11 cellular contexts compared by ENCODE assay signal in genomic region chr10:34581871-34582532, GRCh38.
DNase-seq lines count a peak whose midpoint lies in the region; ATAC-seq, FAIRE-seq and TF ChIP-seq lines count a peak whose summit lies in the region.
"Had no signal": no experiment of that assay in that cellular context is flagged by ENCODE, and none has a peak within 500 bp of the region (broad histone marks: within the 10 kb centered on the region; RNA-seq: fewer than 3 reads in every experiment).

No MANE protein-coding gene starts in this region.

- no peak overlapping the region for H2AFZ ChIP-seq in HepG2 (ENCODE audit: low read length)
- H2AFZ ChIP-seq in Karpas-422 (ENCODE audit: low read length), result no peak overlapping the region

- H3K9ac ChIP-seq in HepG2 (ENCODE audit: insufficient read depth, low read depth, low read length) (no peak overlapping the region), Karpas-422 (ENCODE audit: low read length) (no peak overlapping the region)

- H3K27ac ChIP-seq in HepG2 (ENCODE audit: extremely low read length, insufficient read depth, low read length) (no peak overlapping the region), right lobe of liver (no peak overlapping the region), foreskin keratinocyte (peak overlapping the region; percentile 55), uterus (peak overlapping the region; percentile 10 to 16), Karpas-422 (ENCODE audit: low read length) (no peak overlapping the region), testis (no peak overlapping the region)
- H3K27ac ChIP-seq: colonic mucosa, left ventricle myocardium inferior had no signal

- no peak for FAIRE-seq in HepG2 (lab: Jason Lieb, UNC)

- intact Hi-C loops in HepG2 (cut with micrococcal nuclease; ENCODE audit: unreplicated experiment), result no loop called here
- intact Hi-C loops in right lobe of liver (cut with DNase I), result no loop called here
- intact Hi-C loops in uterus (cut with DNase I; ENCODE audit: low total_unique reads), result no loop called here
- intact Hi-C loops in posterior vena cava (cut with DNase I), result no loop called here
- intact Hi-C loops in testis (cut with DNase I; ENCODE audit: low total_unique reads), result no loop called here

- H3K4me1 ChIP-seq in HepG2 (ENCODE audit: insufficient read depth, low read length) (no peaks in the 10 kb centered on the region), right lobe of liver (peaks cover 0 to 29% (median 2%) of the 10 kb centered on the region in 4 donors), foreskin keratinocyte (peaks cover 58% of the 10 kb centered on the region), uterus (peaks cover 0 to 3% of the 10 kb centered on the region in 2 donors), Karpas-422 (ENCODE audit: low read length) (no peaks in the 10 kb centered on the region), testis (no peaks in the 10 kb centered on the region)
- H3K4me1 ChIP-seq: colonic mucosa had no signal

- no peaks in the 10 kb centered on the region for H3K27me3 ChIP-seq in HepG2 (ENCODE audit: control insufficient read depth in 1 of 2, insufficient read depth in 2 of 2, low read length in 2 of 2)
- no peaks in the 10 kb centered on the region for H3K27me3 ChIP-seq in right lobe of liver
- H3K27me3 ChIP-seq in foreskin keratinocyte, result no peaks in the 10 kb centered on the region
- no peaks in the 10 kb centered on the region for H3K27me3 ChIP-seq in uterus
- H3K27me3 ChIP-seq in Karpas-422 (ENCODE audit: low read length), result no peaks in the 10 kb centered on the region
- H3K27me3 ChIP-seq in testis, result no peaks in the 10 kb centered on the region
- H3K27me3 ChIP-seq: colonic mucosa had no signal

- no peaks in the 10 kb centered on the region for H3K9me3 ChIP-seq in HepG2 (ENCODE audit: low read length)
- no peaks in the 10 kb centered on the region for H3K9me3 ChIP-seq in right lobe of liver
- H3K9me3 ChIP-seq in uterus, result no peaks in the 10 kb centered on the region
- no peaks in the 10 kb centered on the region for H3K9me3 ChIP-seq in Karpas-422 (ENCODE audit: low read length)
- H3K9me3 ChIP-seq in testis, result no peaks in the 10 kb centered on the region
- H3K9me3 ChIP-seq: colonic mucosa, left ventricle myocardium inferior had no signal

- no peak for TF ChIP-seq RAD21 in HepG2 (CRISPR knock-in tag; IDR thresholded peaks at IDR 0.05)

- H4K20me1 ChIP-seq in HepG2 (ENCODE audit: insufficient read depth, low read length), result 0 out of 2 replicates have a peak, but pooled peaks cover 5% of the 10 kb centered on the region
- no peaks in the 10 kb centered on the region for H4K20me1 ChIP-seq in Karpas-422 (ENCODE audit: insufficient read depth, low read depth, low read length)

- TF ChIP-seq POLR2A in HepG2 (IDR thresholded peaks at IDR 0.05; ENCODE audit: insufficient read depth in 1 of 2, low read depth in 2 of 2, low read length in 2 of 2), result no peak
- TF ChIP-seq POLR2A in right lobe of liver (IDR thresholded peaks at IDR 0.05), result no peak
- TF ChIP-seq POLR2A in uterus (IDR thresholded peaks at IDR 0.05), result no peak
- no peak for TF ChIP-seq POLR2A in testis (IDR thresholded peaks at IDR 0.05)

- DNase-seq in HepG2 (ENCODE audit: low spot score), result no peak
- no peak for DNase-seq in right lobe of liver
- peak; percentile 31 for DNase-seq in astrocyte of the cerebellum (ENCODE audit: low read depth)
- peak; percentile 82 to 91 for DNase-seq in foreskin keratinocyte
- no peak for DNase-seq in uterus
- DNase-seq in Karpas-422, result no peak
- no peak for DNase-seq in posterior vena cava (ENCODE audit: low spot score)
- DNase-seq in testis, result no peak
- DNase-seq: colonic mucosa, left ventricle myocardium inferior had no signal

- H3K79me2 ChIP-seq in HepG2 (ENCODE audit: insufficient read depth, low read length) (no peaks in the 10 kb centered on the region), Karpas-422 (ENCODE audit: low read length) (no peaks in the 10 kb centered on the region)

- H3K4me2 ChIP-seq in HepG2 (ENCODE audit: low read depth, low read length) (no peak overlapping the region), Karpas-422 (ENCODE audit: low read depth, low read length, poor library complexity, severe bottlenecking) (no peak overlapping the region)

- ATAC-seq in HepG2 (no peak), right lobe of liver (no peak), foreskin keratinocyte (peak; percentile 79)
- ATAC-seq: Panc1 had no signal

- BruUV-seq in HepG2 (replicated peaks; lab: Mats Ljungman, UMichigan), result no TSS peak

- POLR2A ChIA-PET in HepG2 (lab: Yijun Ruan, JAX), result no interaction called here

- H3K9me2 ChIP-seq in Karpas-422 (replicated peaks; ENCODE audit: insufficient read depth, low read length), result no peaks in the 10 kb centered on the region

- no peak overlapping the region for H3K4me3 ChIP-seq in HepG2 (replicated peaks in 1 of 3; ENCODE audit: insufficient read depth in 1 of 3, low read depth in 2 of 3, low read length in 3 of 3)
- H3K4me3 ChIP-seq in right lobe of liver, result no peak overlapping the region
- no peak overlapping the region for H3K4me3 ChIP-seq in astrocyte of the cerebellum (ENCODE audit: low read depth, low read length)
- H3K4me3 ChIP-seq in uterus, result no peak overlapping the region
- no peak overlapping the region for H3K4me3 ChIP-seq in Karpas-422 (ENCODE audit: low read length)
- no peak overlapping the region for H3K4me3 ChIP-seq in testis
- H3K4me3 ChIP-seq: colonic mucosa, left ventricle myocardium inferior had no signal

- TF ChIP-seq CTCF in HepG2 (CRISPR knock-in tag; IDR thresholded peaks at IDR 0.05) (no peak), right lobe of liver (IDR thresholded peaks at IDR 0.05) (no peak), astrocyte of the cerebellum (IDR thresholded peaks at IDR 0.05; ENCODE audit: low read depth, low read length, missing control alignments) (no peak), foreskin keratinocyte (conservative IDR thresholded peaks at IDR 0.05) (no peak), uterus (IDR thresholded peaks at IDR 0.05) (no peak), testis (IDR thresholded peaks at IDR 0.05) (no peak)

- H3K36me3 ChIP-seq in HepG2 (replicated peaks in 1 of 2; ENCODE audit: control insufficient read depth in 1 of 2, insufficient read depth in 2 of 2, low read length in 2 of 2) (no peaks in the 10 kb centered on the region; a peak in 1 of 5 replicates), right lobe of liver (no peaks in the 10 kb centered on the region), uterus (no peaks in the 10 kb centered on the region), Karpas-422 (ENCODE audit: insufficient read depth, low read length) (no peaks in the 10 kb centered on the region), testis (ENCODE audit: low read depth, missing control alignments) (no peaks in the 10 kb centered on the region)
- H3K36me3 ChIP-seq: colonic mucosa, left ventricle myocardium inferior had no signal

- 96% methylated on average over 4 of the region's 4 CpGs for WGBS in HepG2 (ENCODE audit: low lambda C conversion rate)
- 90% methylated on average over 4 of the region's 4 CpGs for WGBS in right lobe of liver (ENCODE audit: insufficient coverage, low coverage, low lambda C conversion rate, missing lambda C conversion rate)
- WGBS in testis, 2 donors, result 85 to 86% methylated on average over 4 of the region's 4 CpGs

- CTCF ChIA-PET in HepG2 (lab: Yijun Ruan, JAX; ENCODE audit: low intra/inter-chr PET ratio, low total read pairs), result no interaction called here

- TF ChIP-seq EP300 in HepG2 (IDR thresholded peaks at IDR 0.05; ENCODE audit: low read depth in 2 of 2, low read length in 2 of 2) (no peak), HepG2 (CRISPR knock-in tag; IDR thresholded peaks at IDR 0.05; ENCODE audit: borderline replicate concordance) (no peak)

- in situ Hi-C loops in HepG2 (cut with HindIII; ENCODE audit: extremely low pct_ligation_motif_present, low pct_unique_long_range_greater_than_20kb), result no loop called here
- in situ Hi-C loops in astrocyte of the cerebellum (cut with HindIII; ENCODE audit: low sequenced_read_pairs), result no loop called here

TF ChIP-seq in HepG2, 621 proteins besides CTCF, POLR2A, EP300 and RAD21:
- peak; percentile 89 for TF ChIP-seq MAFF (IDR thresholded peaks at IDR 0.05; ENCODE audit: low read depth, low read length)
- TF ChIP-seq ZNF274 (CRISPR knock-in tag; IDR thresholded peaks at IDR 0.05), result no peak
- TF ChIP-seq MAFK (conservative IDR thresholded peaks at IDR 0.05 in 1 of 2, IDR thresholded peaks at IDR 0.05 in 1 of 2; ENCODE audit: low read length in 2 of 2), result peak; percentile 93
TF ChIP-seq in HepG2: peak in this region for 2.

Comparison
In these comparisons a context has a peak if more than half of its experiments do, and no peak if none do; other contexts are left out.
1. DNase-seq: peak in astrocyte of the cerebellum (single experiment) and foreskin keratinocyte (2 of 2); none in HepG2 (single experiment), right lobe of liver (0 of 3), uterus (0 of 2), Karpas-422 (single experiment), posterior vena cava (single experiment) and testis (single experiment).
2. H3K27ac ChIP-seq: peak in foreskin keratinocyte (single experiment) and uterus (2 of 2); none in HepG2 (single experiment), right lobe of liver (0 of 3), Karpas-422 (single experiment) and testis (0 of 2).